Comparison of ENCODE assay signal across 27 cellular contexts in the genomic region with DNA sequence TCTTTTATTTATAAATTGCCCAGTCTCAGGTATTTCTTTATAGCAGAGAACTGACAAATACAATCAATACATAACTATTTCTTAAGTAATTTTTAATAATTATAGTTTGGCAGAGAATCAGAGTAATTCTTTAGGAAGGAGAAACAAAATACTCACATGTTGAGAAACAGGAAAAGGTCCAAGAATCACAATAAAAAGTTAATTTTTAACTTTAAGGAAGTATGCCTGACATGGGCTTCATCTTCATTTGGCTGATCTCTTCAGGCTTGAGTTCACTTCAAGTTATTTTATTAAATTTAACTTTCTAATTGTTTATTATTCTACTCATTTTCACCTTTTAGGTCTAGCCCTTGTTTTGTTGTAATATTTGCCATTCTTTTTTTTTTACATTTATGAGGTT.
"Had no signal": no experiment of that assay in that cellular context is flagged by ENCODE, and none has a peak within 500 bp of the region (broad histone marks: within the 10 kb centered on the region; RNA-seq: fewer than 3 reads in every experiment).

No MANE protein-coding gene starts in this region.

- H3K27me3 ChIP-seq: neural progenitor cell, neutrophil, right atrium auricular region, right lobe of liver, stomach, testis, thyroid gland, transverse colon, upper lobe of left lung, vagina had no signal

- H3K27ac Mint-ChIP-seq: mesothelial cell of epicardium; naive B cell; natural killer cell; nephron progenitor cell; neural progenitor cell; stimulated activated naive B cell treated with anti-CD40 and anti-IgM and Interleukin-4, amounts not matched to agents 10 μg/mL and 1 μg/mL and 100 μg/mL, for 72 hours had no signal

- DNase-seq: hippocampal formation; left ventricle myocardium inferior; mesendoderm; naive B cell; natural killer cell; nephron progenitor cell; occipital lobe; psoas muscle; right lobe of liver; stimulated activated CD4-positive, alpha-beta T cell treated with anti-CD3 and anti-CD28 coated beads, Interleukin-12 subunit alpha, Interleukin-12 subunit beta, amount 100 ng/mL, for 4 hours; stimulated activated CD4-positive, alpha-beta T cell treated with anti-CD3 and anti-CD28 coated beads, Interleukin-15, amount 100 ng/mL, for 24 hours; stimulated activated CD4-positive, alpha-beta T cell treated with anti-CD3 and anti-CD28 coated beads, Interleukin-2, amount 100 ng/mL, for 24 hours; stimulated activated CD4-positive, alpha-beta T cell treated with anti-CD3 and anti-CD28 coated beads, Interleukin-4, amount 100 ng/mL, for 1 hour; stimulated activated naive B cell treated with anti-CD40 and anti-IgM and Interleukin-4, amounts not matched to agents 10 μg/mL and 1 μg/mL and 100 μg/mL, for 72 hours; stimulated activated naive CD8-positive, alpha-beta T cell treated with anti-CD3 and anti-CD28 coated beads, Interleukin-15, Interleukin-2, amounts not matched to agents 100 U/mL and 50 U/mL, for 24 hours; stomach; testis; thyroid gland; transverse colon; upper lobe of left lung had no signal

- H3K9me3 ChIP-seq: left ventricle myocardium inferior, right atrium auricular region, right lobe of liver, testis, thyroid gland, transverse colon, upper lobe of left lung, vagina had no signal

- H3K27ac ChIP-seq: left ventricle myocardium inferior, neural progenitor cell, neutrophil, parathyroid adenoma, psoas muscle, right atrium auricular region, right lobe of liver, stomach, testis, thyroid gland, transverse colon, upper lobe of left lung, vagina had no signal

- H3K4me1 Mint-ChIP-seq: mesothelial cell of epicardium, naive B cell, natural killer cell, neural progenitor cell had no signal

- ATAC-seq: natural killer cell; psoas muscle; right lobe of liver; stimulated activated naive B cell treated with anti-CD40 and anti-IgM and Interleukin-4, amounts not matched to agents 10 μg/mL and 1 μg/mL and 100 μg/mL, for 72 hours; stimulated activated naive CD8-positive, alpha-beta T cell treated with anti-CD3 and anti-CD28 coated beads, Interleukin-15, Interleukin-2, amounts not matched to agents 100 U/mL and 50 U/mL, for 24 hours had no signal

- FAIRE-seq: keratinocyte had no signal

- H3K36me3 Mint-ChIP-seq: mesothelial cell of epicardium; naive B cell; natural killer cell; neural progenitor cell; stimulated activated naive B cell treated with anti-CD40 and anti-IgM and Interleukin-4, amounts not matched to agents 10 μg/mL and 1 μg/mL and 100 μg/mL, for 72 hours had no signal

- H3K4me3 Mint-ChIP-seq: mesothelial cell of epicardium; naive B cell; natural killer cell; nephron progenitor cell; neural progenitor cell; stimulated activated naive B cell treated with anti-CD40 and anti-IgM and Interleukin-4, amounts not matched to agents 10 μg/mL and 1 μg/mL and 100 μg/mL, for 72 hours had no signal
